In genomic region chr1:230866171-230866811, GRCh38 we compare ENCODE assay signal across 10 cellular contexts. TPM values are rescaled to one million over a fixed set of nuclear protein-coding genes. Genes with fewer than 3 reads are reported as not detected.
DNase-seq lines count a peak whose midpoint lies in the region; ATAC-seq, FAIRE-seq and TF ChIP-seq lines count a peak whose summit lies in the region.
"Had no signal": no experiment of that assay in that cellular context is flagged by ENCODE, and none has a peak within 500 bp of the region (broad histone marks: within the 10 kb centered on the region; RNA-seq: fewer than 3 reads in every experiment).

No MANE protein-coding gene starts in this region.

- no peaks in the 10 kb centered on the region for H3K9me3 ChIP-seq in A549
- no peaks in the 10 kb centered on the region for H3K9me3 ChIP-seq in esophagus muscularis mucosa

- TF ChIP-seq POLR2A in A549 (IDR thresholded peaks at IDR 0.05; ENCODE audit: low read length) (no peak), esophagus muscularis mucosa (IDR thresholded peaks at IDR 0.05; ENCODE audit: low read depth) (no peak)

- peaks cover 0 to 9% (median 0%) of the 10 kb centered on the region in 4 donors for H3K36me3 ChIP-seq in esophagus muscularis mucosa

- CTCF ChIA-PET in A549 (lab: Yijun Ruan, JAX) = interaction anchor here (2.7 kb wide), 1 partner anchor 11 kb away, joined by 11 read pairs; no protein-coding TSS in a partner anchor

- intact Hi-C loops in esophagus muscularis mucosa (cut with DNase I) = no loop called here

- H3K36me3 Mint-ChIP-seq in nephron (ENCODE audit: low read depth) = peaks cover 22% of the 10 kb centered on the region

- no peak for ATAC-seq in A549
- ATAC-seq in HG02938 (IDR thresholded peaks at IDR 0.05; ENCODE audit: unreplicated experiment) = no peak
- ATAC-seq in GM18520 (IDR thresholded peaks at IDR 0.05; ENCODE audit: unreplicated experiment) = no peak

- WGBS in A549 (ENCODE audit: missing lambda C conversion rate) = 81% methylated on average over 8 of the region's 8 CpGs
- WGBS in esophagus muscularis mucosa = 39% methylated on average over 7 of the region's 8 CpGs

- H3K27me3 Mint-ChIP-seq in nephron (ENCODE audit: low read depth) = peaks cover 4% of the 10 kb centered on the region

- H3K4me3 ChIP-seq in A549 = no peak overlapping the region
- peak overlapping the region; percentile 88 to 100 (median 95) for H3K4me3 ChIP-seq in esophagus muscularis mucosa

- DNase-seq in A549 (ENCODE audit: low read depth in 1 of 2, low spot score in 1 of 2) = peak in 1 of 2 experiments; percentile 10
- DNase-seq in M059J (ENCODE audit: low read depth) = peak; percentile 29
- DNase-seq in esophagus muscularis mucosa (ENCODE audit: extremely low spot score) = no peak
- no peak for DNase-seq in DMS153 (lab: John Stamatoyannopoulos, UW)
- DNase-seq in NCI-H1694 (lab: John Stamatoyannopoulos, UW) = no peak
- DNase-seq: MM.1S had no signal

- peak overlapping the region; percentile 82 to 91 (median 83) for H3K27ac Mint-ChIP-seq in nephron

- peak overlapping the region; percentile 90 to 94 (median 92) for H3K4me3 Mint-ChIP-seq in nephron

- POLR2A ChIA-PET in A549 (lab: Yijun Ruan, JAX) = interaction anchor here (1.1 kb wide), 1 partner anchor 12 kb away, joined by 3 read pairs; no protein-coding TSS in a partner anchor

- H3K27me3 ChIP-seq in esophagus muscularis mucosa = no peaks in the 10 kb centered on the region

- H3K4me1 ChIP-seq in A549 (peaks cover 26% of the 10 kb centered on the region), esophagus muscularis mucosa (peaks cover 53 to 82% (median 71%) of the 10 kb centered on the region in 4 donors)

- no peak for FAIRE-seq in A549 (lab: Jason Lieb, UNC)

- H3K27ac ChIP-seq in A549 = no peak overlapping the region
- H3K27ac ChIP-seq in esophagus muscularis mucosa (replicated peaks in 1 of 4) = peak overlapping the region; percentile 86 to 97 (median 91)
- H3K27ac ChIP-seq: epithelial cell of prostate had no signal

- peak overlapping the region; percentile 100 for H3K4me2 ChIP-seq in A549

- TF ChIP-seq EP300 in A549 (IDR thresholded peaks at IDR 0.05) = no peak
- TF ChIP-seq EP300 in esophagus muscularis mucosa (IDR thresholded peaks at IDR 0.05) = no peak

- no peaks in the 10 kb centered on the region for H3K9me3 Mint-ChIP-seq in nephron

- no peak for TF ChIP-seq RAD21 in A549 (conservative IDR thresholded peaks at IDR 0.05 in 1 of 2, IDR thresholded peaks at IDR 0.05 in 1 of 2)

- no peak for TF ChIP-seq CTCF in A549 (IDR thresholded peaks at IDR 0.05)
- no peak for TF ChIP-seq CTCF in esophagus muscularis mucosa (IDR thresholded peaks at IDR 0.05)
- no peak for TF ChIP-seq CTCF in nephron (IDR thresholded peaks at IDR 0.05; ENCODE audit: unreplicated experiment in 3 of 3)

- peaks cover 76% of the 10 kb centered on the region for H3K4me1 Mint-ChIP-seq in nephron

TF ChIP-seq in A549, 52 proteins besides CTCF, POLR2A, EP300 and RAD21:
- TF ChIP-seq EHMT2 (IDR thresholded peaks at IDR 0.05; ENCODE audit: low read depth) (no peak), EHF (CRISPR knock-in tag; IDR thresholded peaks at IDR 0.05) (no peak), REST (IDR thresholded peaks at IDR 0.05) (no peak), HOXA7 (CRISPR knock-in tag; IDR thresholded peaks at IDR 0.05) (no peak), RNF2 (IDR thresholded peaks at IDR 0.05; ENCODE audit: borderline replicate concordance, low read depth) (no peak), KDM5A (IDR thresholded peaks at IDR 0.05) (no peak), HMGXB4 (CRISPR knock-in tag; IDR thresholded peaks at IDR 0.05; ENCODE audit: borderline replicate concordance) (no peak), TP53 (CRISPR knock-in tag; IDR thresholded peaks at IDR 0.05) (no peak), HES2 (IDR thresholded peaks at IDR 0.05) (no peak), HOXB13 (CRISPR knock-in tag; IDR thresholded peaks at IDR 0.05; ENCODE audit: low read depth) (no peak), HEYL (CRISPR knock-in tag; IDR thresholded peaks at IDR 0.05) (no peak)

RNA-seq across cellular contexts. Expression of gene C1orf198, which starts 2.0 kb away (rescaled TPM):
- polyA plus RNA-seq in A549 (2011; rRNA removed) (15.8 and 20.4 TPM in 2 replicates), A549 (2017; fragmentation: RNase III; extraction: RNeasy Plus Mini Kit Qiagen cat#74134 plus additional on column Dnase treatment) (10.9 to 12.0 TPM (median 11.1 TPM) in 3 replicates)
- 13.6 and 17.1 TPM in 2 replicates for polyA plus RNA-seq in A549 (2012; cell fraction: cytosol; rRNA removed)
- 11.3 and 12.8 TPM in 2 replicates for polyA plus RNA-seq in A549 (2012; cell fraction: nucleus; rRNA removed)
- polyA minus RNA-seq in A549 (2011; rRNA and poly(A)+ RNA removed) = 19.5 and 22.3 TPM in 2 replicates
- 56.8 and 83.4 TPM in 2 replicates for total RNA-seq in M059J (2014; rRNA removed; shearing (Covaris generic))
- total RNA-seq in esophagus muscularis mucosa = 100 to 1,000 TPM in 3 of 4 donors, 10 to 100 TPM in 1; 95.6 to 214 (median 140) TPM

Comparison
In these comparisons a context has a peak if more than half of its experiments do, and no peak if none do; other contexts are left out.
1. H3K27ac ChIP-seq: peak in esophagus muscularis mucosa (4 of 4); none in A549 (0 of 2).